18 cellular contexts compared by ENCODE assay signal in genomic region chr13:54945978-54946377, GRCh38.
"Had no signal": no experiment of that assay in that cellular context is flagged by ENCODE, and none has a peak within 500 bp of the region (broad histone marks: within the 10 kb centered on the region; RNA-seq: fewer than 3 reads in every experiment).

No MANE protein-coding gene starts in this region.

- DNase-seq: activated CD4-positive, alpha-beta T cell treated with anti-CD3 and anti-CD28 coated beads, Interleukin-2, amount 50 U/mL, for 1 hour; activated CD4-positive, CD25-positive, alpha-beta regulatory T cell; activated naive CD4-positive, alpha-beta T cell treated with anti-CD3 and anti-CD28 coated beads for 36 hours; activated T-cell treated with anti-CD3 and anti-CD28 coated beads for 4 hours; islet precursor cell; left lung; natural killer cell; occipital lobe; right lobe of liver; stimulated activated CD4-positive, alpha-beta T cell treated with anti-CD3 and anti-CD28 coated beads, Interleukin-1b, Interleukin-23, amount 100 ng/mL, for 48 hours; stimulated activated naive B cell treated with anti-CD40 and anti-IgM and Interleukin-4, amounts not matched to agents 10 μg/mL and 1 μg/mL and 100 μg/mL, for 72 hours; substantia nigra; transverse colon had no signal

- H3K9me3 ChIP-seq: esophagus muscularis mucosa, right lobe of liver, transverse colon had no signal

- FAIRE-seq: astrocyte had no signal

- H3K27ac ChIP-seq: esophagus muscularis mucosa, left lung, right lobe of liver, transverse colon had no signal

- H3K4me3 Mint-ChIP-seq: activated naive CD4-positive, alpha-beta T cell treated with anti-CD3 and anti-CD28 coated beads for 36 hours; activated T-helper 17 cell treated with anti-CD3 and anti-CD28 coated beads, Interleukin-2, amount 50 U/mL, for 72 hours; memory B cell; natural killer cell; stimulated activated naive B cell treated with anti-CD40 and anti-IgM and Interleukin-4, amounts not matched to agents 10 μg/mL and 1 μg/mL and 100 μg/mL, for 72 hours had no signal

- H3K4me3 ChIP-seq: esophagus muscularis mucosa, left lung, right lobe of liver, transverse colon had no signal

- H3K36me3 Mint-ChIP-seq: memory B cell; stimulated activated naive B cell treated with anti-CD40 and anti-IgM and Interleukin-4, amounts not matched to agents 10 μg/mL and 1 μg/mL and 100 μg/mL, for 72 hours had no signal

- ATAC-seq: activated T-helper 17 cell treated with anti-CD3 and anti-CD28 coated beads, Interleukin-2, amount 50 U/mL, for 72 hours; left lung; natural killer cell; right lobe of liver; stimulated activated naive B cell treated with anti-CD40 and anti-IgM and Interleukin-4, amounts not matched to agents 10 μg/mL and 1 μg/mL and 100 μg/mL, for 72 hours had no signal

- H3K27me3 ChIP-seq: esophagus muscularis mucosa, left lung, right lobe of liver, transverse colon had no signal

- H3K4me1 Mint-ChIP-seq: activated T-helper 17 cell treated with anti-CD3 and anti-CD28 coated beads, Interleukin-2, amount 50 U/mL, for 72 hours; memory B cell; natural killer cell; stimulated activated naive B cell treated with anti-CD40 and anti-IgM and Interleukin-4, amounts not matched to agents 10 μg/mL and 1 μg/mL and 100 μg/mL, for 72 hours had no signal

- H3K27me3 Mint-ChIP-seq: activated T-helper 17 cell treated with anti-CD3 and anti-CD28 coated beads, Interleukin-2, amount 50 U/mL, for 72 hours; memory B cell; progenitor cell of endocrine pancreas; stimulated activated naive B cell treated with anti-CD40 and anti-IgM and Interleukin-4, amounts not matched to agents 10 μg/mL and 1 μg/mL and 100 μg/mL, for 72 hours had no signal

- H3K36me3 ChIP-seq: esophagus muscularis mucosa, left lung, right lobe of liver, transverse colon had no signal

- H3K4me1 ChIP-seq: esophagus muscularis mucosa, left lung, right lobe of liver, transverse colon had no signal

- H3K27ac Mint-ChIP-seq: activated naive CD4-positive, alpha-beta T cell treated with anti-CD3 and anti-CD28 coated beads for 36 hours; activated T-helper 17 cell treated with anti-CD3 and anti-CD28 coated beads, Interleukin-2, amount 50 U/mL, for 72 hours; memory B cell; natural killer cell; progenitor cell of endocrine pancreas; stimulated activated naive B cell treated with anti-CD40 and anti-IgM and Interleukin-4, amounts not matched to agents 10 μg/mL and 1 μg/mL and 100 μg/mL, for 72 hours had no signal
